37 cellular contexts compared by ENCODE assay signal in the genomic region with DNA sequence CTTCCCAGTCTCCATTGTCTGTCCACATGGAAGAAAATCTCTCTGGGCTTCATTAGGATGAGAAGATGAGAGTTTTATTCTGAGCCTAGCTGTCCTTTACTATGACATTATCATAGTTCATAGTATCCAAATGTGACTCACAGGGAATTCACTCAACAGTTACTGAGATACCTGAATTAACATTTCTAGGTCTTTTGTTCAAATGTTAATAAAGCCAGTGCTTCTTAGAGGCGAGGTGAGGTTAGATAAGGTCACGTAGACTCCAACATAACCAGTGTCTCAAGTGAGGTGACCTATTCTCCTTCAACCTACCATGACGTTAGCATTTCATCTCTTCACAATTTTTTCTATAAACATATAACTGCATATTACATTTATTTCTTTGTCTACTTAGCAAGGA.
"Had no signal": no experiment of that assay in that cellular context is flagged by ENCODE, and none has a peak within 500 bp of the region (broad histone marks: within the 10 kb centered on the region; RNA-seq: fewer than 3 reads in every experiment).

No MANE protein-coding gene starts in this region.

- H3K9me3 ChIP-seq: adrenal gland, body of pancreas, breast epithelium had no signal

- H3K4me1 Mint-ChIP-seq: activated CD4-positive, alpha-beta T cell treated with anti-CD3 and anti-CD28 coated beads, Interleukin-2, amount 10 ng/mL, durations not matched to agents 24 days and 14 days; activated T-helper 17 cell treated with anti-CD3 and anti-CD28 coated beads, Interleukin-2, amount 50 U/mL, for 72 hours; central memory CD8-positive, alpha-beta T cell had no signal

- H3K27me3 Mint-ChIP-seq: activated CD8-positive, alpha-beta T cell treated with anti-CD3 and anti-CD28 coated beads for 36 hours had no signal

- H3K27me3 ChIP-seq: adrenal gland, body of pancreas, brain microvascular endothelial cell, breast epithelium had no signal

- H3K4me1 ChIP-seq: adrenal gland, breast epithelium had no signal

- H3K9me3 Mint-ChIP-seq: activated CD4-positive, alpha-beta memory T cell treated with anti-CD3 and anti-CD28 coated beads for 36 hours; activated CD4-positive, alpha-beta T cell treated with anti-CD3 and anti-CD28 coated beads, Interleukin-2, amount 10 ng/mL, durations not matched to agents 24 days and 14 days; activated CD8-positive, alpha-beta T cell treated with anti-CD3 and anti-CD28 coated beads for 36 hours; activated naive CD4-positive, alpha-beta T cell treated with anti-CD3 and anti-CD28 coated beads, Interleukin-2, amount 50 U/mL, for 72 hours; activated naive CD8-positive, alpha-beta T cell treated with anti-CD3 and anti-CD28 coated beads for 36 hours; activated T-cell treated with anti-CD3 and anti-CD28 coated beads, Interleukin-2, amount 50 U/mL, for 4 hours; activated T-cell treated with anti-CD3 and anti-CD28 coated beads, Interleukin-2, amount 50 U/mL, for 72 hours; activated T-helper 1 cell treated with anti-CD3 and anti-CD28 coated beads, Interleukin-12 subunit alpha, Interleukin-12 subunit beta, Interleukin-2, Interleukin-4 antibody, amounts not matched to agents 30 ng/mL and 10 ng/mL and 1 ng/mL, durations not matched to agents 14 hours and 24 hours and 36 hours; activated T-helper 17 cell treated with anti-CD3 and anti-CD28 coated beads, Interleukin-2, amount 50 U/mL, for 72 hours; central memory CD8-positive, alpha-beta T cell; T-helper 1 cell treated with Interleukin-12 subunit alpha and Interleukin-12 subunit beta and Interleukin-4 antibody, amounts not matched to agents 30 μg/mL and 1 μg/mL, for 36 hours; T-helper 2 cell treated with Interferon-gamma antibody and Interleukin-4, amounts not matched to agents 5 μg/mL and 100 μg/mL, for 36 hours had no signal

- H3K27ac Mint-ChIP-seq: activated CD4-positive, alpha-beta memory T cell treated with anti-CD3 and anti-CD28 coated beads for 36 hours; activated CD4-positive, alpha-beta T cell treated with anti-CD3 and anti-CD28 coated beads, Interleukin-2, amount 10 ng/mL, durations not matched to agents 24 days and 14 days; activated CD8-positive, alpha-beta T cell treated with anti-CD3 and anti-CD28 coated beads for 36 hours; activated naive CD4-positive, alpha-beta T cell treated with anti-CD3 and anti-CD28 coated beads for 36 hours; activated naive CD4-positive, alpha-beta T cell treated with anti-CD3 and anti-CD28 coated beads, Interleukin-2, amount 50 U/mL, for 72 hours; activated naive CD8-positive, alpha-beta T cell treated with anti-CD3 and anti-CD28 coated beads for 36 hours; activated T-cell treated with anti-CD3 and anti-CD28 coated beads, Interleukin-2, amount 50 U/mL, for 72 hours; activated T-helper 1 cell treated with anti-CD3 and anti-CD28 coated beads, Interleukin-12 subunit alpha, Interleukin-12 subunit beta, Interleukin-2, Interleukin-4 antibody, amounts not matched to agents 30 ng/mL and 10 ng/mL and 1 ng/mL, durations not matched to agents 14 hours and 24 hours and 36 hours; activated T-helper 17 cell treated with anti-CD3 and anti-CD28 coated beads, Interleukin-2, amount 50 U/mL, for 72 hours; T-helper 1 cell treated with Interleukin-12 subunit alpha and Interleukin-12 subunit beta and Interleukin-4 antibody, amounts not matched to agents 30 μg/mL and 1 μg/mL, for 36 hours; T-helper 2 cell treated with Interferon-gamma antibody and Interleukin-4, amounts not matched to agents 5 μg/mL and 100 μg/mL, for 36 hours had no signal

- DNase-seq: activated CD4-positive, alpha-beta memory T cell treated with anti-CD3 and anti-CD28 coated beads for 36 hours; activated CD4-positive, alpha-beta T cell treated with anti-CD3 and anti-CD28 coated beads for 4 hours; activated CD4-positive, alpha-beta T cell treated with anti-CD3 and anti-CD28 coated beads, Interleukin-2, amount 10 ng/mL, durations not matched to agents 24 days and 14 days; activated CD4-positive, alpha-beta T cell treated with anti-CD3 and anti-CD28 coated beads, Interleukin-2, amount 50 U/mL, for 1 hour; activated CD4-positive, alpha-beta T cell treated with anti-CD3 and anti-CD28 coated beads, Interleukin-2, amount 50 U/mL, for 4 hours; activated CD4-positive, CD25-positive, alpha-beta regulatory T cell; activated CD8-positive, alpha-beta memory T cell treated with anti-CD3 and anti-CD28 coated beads, Interleukin-2, amount 50 U/mL, for 4 hours; activated CD8-positive, alpha-beta T cell treated with anti-CD3 and anti-CD28 coated beads for 36 hours; activated effector memory CD4-positive, alpha-beta T cell treated with anti-CD3 and anti-CD28 coated beads, Interleukin-2, amount 50 U/mL, for 16 hours; activated gamma-delta T cell treated with Interleukin-2 at 50 U/mL for 16 hours; activated naive CD4-positive, alpha-beta T cell; activated naive CD4-positive, alpha-beta T cell treated with anti-CD3 and anti-CD28 coated beads for 36 hours; activated naive CD4-positive, alpha-beta T cell treated with anti-CD3 and anti-CD28 coated beads, Interleukin-2, amount 50 U/mL, for 16 hours; activated naive CD8-positive, alpha-beta T cell treated with anti-CD3 and anti-CD28 coated beads for 36 hours; activated T-cell treated with anti-CD3 and anti-CD28 coated beads for 4 hours; activated T-cell treated with anti-CD3 and anti-CD28 coated beads, Interleukin-2, amount 50 U/mL, for 1 hour; activated T-cell treated with anti-CD3 and anti-CD28 coated beads, Interleukin-2, amount 50 U/mL, for 4 hours; activated T-cell treated with anti-CD3 and anti-CD28 coated beads, Interleukin-2, amount 50 U/mL, for 72 hours; adrenal gland; amniotic stem cell; aorta; body of pancreas; brain microvascular endothelial cell; caudate nucleus; cerebellar nuclear complex; T-helper 1 cell; T-helper 2 cell; T-helper 9 cell had no signal

- ATAC-seq: activated CD4-positive, CD25-positive, alpha-beta regulatory T cell treated with anti-CD3 and anti-CD28 coated beads, Interleukin-2, amount 50 U/mL, for 24 hours; activated CD8-positive, alpha-beta T cell treated with anti-CD3 and anti-CD28 coated beads for 36 hours; activated naive CD4-positive, alpha-beta T cell treated with anti-CD3 and anti-CD28 coated beads, Interleukin-2, amount 50 U/mL, for 72 hours; activated T-cell treated with anti-CD3 and anti-CD28 coated beads, Interleukin-2, amount 50 U/mL, for 4 hours; activated T-cell treated with anti-CD3 and anti-CD28 coated beads, Interleukin-2, amount 50 U/mL, for 72 hours; activated T-helper 17 cell treated with anti-CD3 and anti-CD28 coated beads, Interleukin-2, amount 50 U/mL, for 72 hours; body of pancreas had no signal

- H3K4me3 Mint-ChIP-seq: activated CD4-positive, alpha-beta memory T cell treated with anti-CD3 and anti-CD28 coated beads for 36 hours; activated CD4-positive, alpha-beta T cell treated with anti-CD3 and anti-CD28 coated beads, Interleukin-2, amount 10 ng/mL, durations not matched to agents 24 days and 14 days; activated CD8-positive, alpha-beta T cell treated with anti-CD3 and anti-CD28 coated beads for 36 hours; activated naive CD4-positive, alpha-beta T cell treated with anti-CD3 and anti-CD28 coated beads for 36 hours; activated naive CD8-positive, alpha-beta T cell treated with anti-CD3 and anti-CD28 coated beads for 36 hours; activated T-cell treated with anti-CD3 and anti-CD28 coated beads, Interleukin-2, amount 50 U/mL, for 4 hours; activated T-cell treated with anti-CD3 and anti-CD28 coated beads, Interleukin-2, amount 50 U/mL, for 72 hours; activated T-helper 1 cell treated with anti-CD3 and anti-CD28 coated beads, Interleukin-12 subunit alpha, Interleukin-12 subunit beta, Interleukin-2, Interleukin-4 antibody, amounts not matched to agents 30 ng/mL and 10 ng/mL and 1 ng/mL, durations not matched to agents 14 hours and 24 hours and 36 hours; activated T-helper 17 cell treated with anti-CD3 and anti-CD28 coated beads, Interleukin-2, amount 50 U/mL, for 72 hours; central memory CD8-positive, alpha-beta T cell; T-helper 1 cell treated with Interleukin-12 subunit alpha and Interleukin-12 subunit beta and Interleukin-4 antibody, amounts not matched to agents 30 μg/mL and 1 μg/mL, for 36 hours; T-helper 2 cell treated with Interferon-gamma antibody and Interleukin-4, amounts not matched to agents 5 μg/mL and 100 μg/mL, for 36 hours had no signal

- H3K36me3 ChIP-seq: adrenal gland, brain microvascular endothelial cell, breast epithelium had no signal

- H3K36me3 Mint-ChIP-seq: activated CD4-positive, alpha-beta memory T cell treated with anti-CD3 and anti-CD28 coated beads for 36 hours; activated naive CD4-positive, alpha-beta T cell treated with anti-CD3 and anti-CD28 coated beads, Interleukin-2, amount 50 U/mL, for 72 hours had no signal

- H3K27ac ChIP-seq: adrenal gland, body of pancreas, brain microvascular endothelial cell, breast epithelium, VCaP had no signal

- H3K4me3 ChIP-seq: adrenal gland, body of pancreas, breast epithelium had no signal
